Comparison of ENCODE assay signal across 19 cellular contexts in the genomic region with DNA sequence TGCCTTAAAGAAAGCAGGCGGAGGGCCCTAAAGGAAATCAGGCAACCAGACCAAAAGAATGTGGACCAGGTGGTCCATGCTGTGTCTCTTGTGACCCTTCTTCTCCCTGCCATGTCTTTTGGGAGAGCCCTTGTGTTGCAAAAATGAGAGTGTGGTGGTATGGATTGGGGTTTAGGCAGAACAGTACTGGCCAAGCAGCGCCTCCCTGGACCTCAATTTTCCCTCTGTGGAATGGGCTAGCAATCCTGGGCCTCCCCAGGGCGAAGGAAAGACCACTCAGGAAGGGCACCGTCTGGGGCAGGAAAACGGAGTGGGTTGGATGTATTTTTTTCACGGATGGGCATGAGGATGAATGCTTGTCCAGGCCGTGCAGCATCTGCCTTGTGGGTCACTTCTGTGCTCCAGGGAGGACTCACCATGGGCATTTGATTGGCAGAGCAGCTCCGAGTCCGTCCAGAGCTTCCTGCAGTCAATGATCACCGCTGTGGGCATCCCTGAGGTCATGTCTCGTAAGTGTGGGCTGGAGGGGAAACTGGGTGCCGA. TPM values are rescaled to one million over a fixed set of nuclear protein-coding genes. Genes with fewer than 3 reads are reported as not detected.
DNase-seq lines count a peak whose midpoint lies in the region; ATAC-seq and TF ChIP-seq lines count a peak whose summit lies in the region.
"Had no signal": no experiment of that assay in that cellular context is flagged by ENCODE, and none has a peak within 500 bp of the region (broad histone marks: within the 10 kb centered on the region; RNA-seq: fewer than 3 reads in every experiment).

No MANE protein-coding gene starts in this region.

- POLR2A ChIA-PET in activated CD8-positive, alpha-beta T cell treated with anti-CD3 and anti-CD28 coated beads, Interleukin-2, amount 10 ng/mL, durations not matched to agents 7 days and 5 days (lab: Charles Lee): interaction anchor here (1.0 to 1.6 kb wide), 3 partner anchors 10 to 12 kb away, joined by 3 to 4 read pairs (median 4); no protein-coding TSS in a partner anchor
- POLR2A ChIA-PET in activated CD4-positive, alpha-beta memory T cell treated with anti-CD3 and anti-CD28 coated beads for 36 hours (lab: Charles Lee): no interaction called here

- peaks cover 67% of the 10 kb centered on the region for H3K4me1 Mint-ChIP-seq in activated T-cell treated with anti-CD3 and anti-CD28 coated beads, Interleukin-2, amount 50 U/mL, for 24 hours (ENCODE audit: low read depth)
- H3K4me1 Mint-ChIP-seq in activated CD8-positive, alpha-beta T cell treated with anti-CD3 and anti-CD28 coated beads, Interleukin-2, amount 10 ng/mL, durations not matched to agents 7 days and 5 days (ENCODE audit: low read depth): peaks cover 72% of the 10 kb centered on the region
- peaks cover 47% of the 10 kb centered on the region for H3K4me1 Mint-ChIP-seq in activated CD4-positive, alpha-beta memory T cell treated with anti-CD3 and anti-CD28 coated beads for 36 hours (ENCODE audit: low read depth)

- CTCF ChIA-PET in activated CD8-positive, alpha-beta T cell treated with anti-CD3 and anti-CD28 coated beads, Interleukin-2, amount 10 ng/mL, durations not matched to agents 7 days and 5 days (lab: Charles Lee): interaction anchor here (8.5 to 10.2 kb wide), 2 partner anchors 16 to 18 kb away, joined by 87 to 107 read pairs; no protein-coding TSS in a partner anchor
- CTCF ChIA-PET in activated CD4-positive, alpha-beta memory T cell treated with anti-CD3 and anti-CD28 coated beads for 36 hours (lab: Charles Lee): interaction anchor here (0.9 to 8.6 kb wide), 3 partner anchors 17 to 102 kb away, joined by 3 to 91 read pairs (median 4); no protein-coding TSS in a partner anchor

- no peak overlapping the region for H3K4me3 Mint-ChIP-seq in activated T-cell treated with anti-CD3 and anti-CD28 coated beads, Interleukin-2, amount 50 U/mL, for 24 hours
- H3K4me3 Mint-ChIP-seq in activated CD8-positive, alpha-beta T cell treated with anti-CD3 and anti-CD28 coated beads, Interleukin-2, amount 10 ng/mL, durations not matched to agents 7 days and 5 days: no peak overlapping the region
- no peak overlapping the region for H3K4me3 Mint-ChIP-seq in activated CD4-positive, alpha-beta memory T cell treated with anti-CD3 and anti-CD28 coated beads for 36 hours
- H3K4me3 Mint-ChIP-seq: central memory CD8-positive, alpha-beta T cell; stimulated activated effector memory CD8-positive, alpha-beta T cell treated with anti-CD3 and anti-CD28 coated beads, Interleukin-12 subunit alpha, Interleukin-12 subunit beta, amount 100 ng/mL, for 72 hours; type B pancreatic cell had no signal

- TF ChIP-seq CTCF in mucosa of descending colon (IDR thresholded peaks at IDR 0.05): no peak

- no peaks in the 10 kb centered on the region for H3K36me3 ChIP-seq in mucosa of descending colon (ENCODE audit: low read depth)
- H3K36me3 ChIP-seq: gastrocnemius medialis, WERI-Rb-1 had no signal

- no peak for DNase-seq in activated T-cell treated with anti-CD3 and anti-CD28 coated beads, Interleukin-2, amount 50 U/mL, for 24 hours
- DNase-seq in activated T-cell treated with anti-CD3 and anti-CD28 coated beads, Interleukin-2, amount 50 U/mL, for 1 hour: no peak
- no peak for DNase-seq in activated CD8-positive, alpha-beta T cell treated with anti-CD3 and anti-CD28 coated beads, Interleukin-2, amount 10 ng/mL, durations not matched to agents 7 days and 5 days
- DNase-seq in posterior vena cava (ENCODE audit: low spot score): peak; percentile 63
- no peak for DNase-seq in activated CD4-positive, alpha-beta memory T cell treated with anti-CD3 and anti-CD28 coated beads for 36 hours
- DNase-seq in mucosa of descending colon: no peak
- DNase-seq: activated effector memory CD4-positive, alpha-beta T cell treated with Interleukin-2 at 50 U/mL for 16 hours; aorta; C1 segment of cervical spinal cord; gastrocnemius medialis; mesendoderm; NCI-H1092 treated with DMSO at 0.1 percent for 48 hours; SHP77; WERI-Rb-1 had no signal

- peak overlapping the region; percentile 85 for H3K27ac Mint-ChIP-seq in activated T-cell treated with anti-CD3 and anti-CD28 coated beads, Interleukin-2, amount 50 U/mL, for 24 hours
- H3K27ac Mint-ChIP-seq in activated CD8-positive, alpha-beta T cell treated with anti-CD3 and anti-CD28 coated beads, Interleukin-2, amount 10 ng/mL, durations not matched to agents 7 days and 5 days: peak overlapping the region; percentile 66
- H3K27ac Mint-ChIP-seq in activated CD4-positive, alpha-beta memory T cell treated with anti-CD3 and anti-CD28 coated beads for 36 hours: no peak overlapping the region

- intact Hi-C loops in posterior vena cava (cut with DNase I): no loop called here
- intact Hi-C loops in activated CD4-positive, alpha-beta memory T cell treated with anti-CD3 and anti-CD28 coated beads for 36 hours (cut with micrococcal nuclease): no loop called here
- intact Hi-C loops in mucosa of descending colon (cut with DNase I, micrococcal nuclease): no loop called here

- H3K9me3 ChIP-seq in mucosa of descending colon: no peaks in the 10 kb centered on the region
- H3K9me3 ChIP-seq: gastrocnemius medialis had no signal

- no peak for ATAC-seq in activated CD8-positive, alpha-beta T cell treated with anti-CD3 and anti-CD28 coated beads, Interleukin-2, amount 10 ng/mL, durations not matched to agents 7 days and 5 days
- ATAC-seq in mucosa of descending colon: no peak
- ATAC-seq: gastrocnemius medialis; stimulated activated effector memory CD8-positive, alpha-beta T cell treated with anti-CD3 and anti-CD28 coated beads, Interleukin-12 subunit alpha, Interleukin-12 subunit beta, amount 100 ng/mL, for 72 hours had no signal

- no peak overlapping the region for H3K4me3 ChIP-seq in mucosa of descending colon
- H3K4me3 ChIP-seq: gastrocnemius medialis had no signal

- peaks cover 22% of the 10 kb centered on the region for H3K4me1 ChIP-seq in mucosa of descending colon (ENCODE audit: low read depth)

- no peaks in the 10 kb centered on the region for H3K9me3 Mint-ChIP-seq in activated T-cell treated with anti-CD3 and anti-CD28 coated beads, Interleukin-2, amount 50 U/mL, for 24 hours
- no peaks in the 10 kb centered on the region for H3K9me3 Mint-ChIP-seq in activated CD8-positive, alpha-beta T cell treated with anti-CD3 and anti-CD28 coated beads, Interleukin-2, amount 10 ng/mL, durations not matched to agents 7 days and 5 days (ENCODE audit: insufficient read depth)
- H3K9me3 Mint-ChIP-seq in activated CD4-positive, alpha-beta memory T cell treated with anti-CD3 and anti-CD28 coated beads for 36 hours: no peaks in the 10 kb centered on the region
- H3K9me3 Mint-ChIP-seq: central memory CD8-positive, alpha-beta T cell; stimulated activated effector memory CD8-positive, alpha-beta T cell treated with anti-CD3 and anti-CD28 coated beads, Interleukin-12 subunit alpha, Interleukin-12 subunit beta, amount 100 ng/mL, for 72 hours; type B pancreatic cell had no signal

- H3K27me3 Mint-ChIP-seq in activated T-cell treated with anti-CD3 and anti-CD28 coated beads, Interleukin-2, amount 50 U/mL, for 24 hours: no peaks in the 10 kb centered on the region
- H3K27me3 Mint-ChIP-seq in activated CD8-positive, alpha-beta T cell treated with anti-CD3 and anti-CD28 coated beads, Interleukin-2, amount 10 ng/mL, durations not matched to agents 7 days and 5 days (ENCODE audit: low read depth): no peaks in the 10 kb centered on the region
- H3K27me3 Mint-ChIP-seq in activated CD4-positive, alpha-beta memory T cell treated with anti-CD3 and anti-CD28 coated beads for 36 hours: no peaks in the 10 kb centered on the region
- H3K27me3 Mint-ChIP-seq: central memory CD8-positive, alpha-beta T cell had no signal

- peaks cover 57% of the 10 kb centered on the region for H3K36me3 Mint-ChIP-seq in activated T-cell treated with anti-CD3 and anti-CD28 coated beads, Interleukin-2, amount 50 U/mL, for 24 hours (ENCODE audit: low read depth)
- peaks cover 56% of the 10 kb centered on the region for H3K36me3 Mint-ChIP-seq in activated CD8-positive, alpha-beta T cell treated with anti-CD3 and anti-CD28 coated beads, Interleukin-2, amount 10 ng/mL, durations not matched to agents 7 days and 5 days (ENCODE audit: low read depth)
- peaks cover 35% of the 10 kb centered on the region for H3K36me3 Mint-ChIP-seq in activated CD4-positive, alpha-beta memory T cell treated with anti-CD3 and anti-CD28 coated beads for 36 hours
- H3K36me3 Mint-ChIP-seq: type B pancreatic cell had no signal

RNA-seq across cellular contexts. Expression of a gene that starts 7.6 kb away (rescaled TPM):
- total RNA-seq in activated CD8-positive, alpha-beta T cell treated with anti-CD3 and anti-CD28 coated beads, Interleukin-2, amount 10 ng/mL, durations not matched to agents 7 days and 5 days: 100 to 1,000 TPM; 280 to 291 TPM
- total RNA-seq in posterior vena cava (10 to 100 TPM; 37.8 to 53.2 TPM), mucosa of descending colon (100 to 1,000 TPM; 110 to 127 (median 113) TPM)
- total RNA-seq in activated CD4-positive, alpha-beta memory T cell treated with anti-CD3 and anti-CD28 coated beads for 36 hours: 100 to 1,000 TPM; 151 to 167 TPM

RNA-seq across cellular contexts. Expression of a gene that starts 20.1 kb away (rescaled TPM):
- not detected for total RNA-seq in activated CD8-positive, alpha-beta T cell treated with anti-CD3 and anti-CD28 coated beads, Interleukin-2, amount 10 ng/mL, durations not matched to agents 7 days and 5 days
- total RNA-seq in posterior vena cava (under 1 TPM in 1 of 2 donors, not detected in 1; 0.60 TPM), mucosa of descending colon (under 1 TPM in 2 of 3 donors, not detected in 1; 0.22 to 0.35 TPM)
- total RNA-seq in activated CD4-positive, alpha-beta memory T cell treated with anti-CD3 and anti-CD28 coated beads for 36 hours: not detected
- total RNA-seq: gastrocnemius medialis; renal cortical epithelial cell; T-helper 1 cell treated with Interleukin-12 subunit alpha and Interleukin-12 subunit beta and Interleukin-4 antibody, amounts not matched to agents 30 ng/mL and 1 ng/mL, for 36 hours had no signal

RNA-seq across cellular contexts. Expression of a gene that starts 49.9 kb away (rescaled TPM):
- 10 to 100 TPM; 88.2 to 95.2 TPM for total RNA-seq in activated CD8-positive, alpha-beta T cell treated with anti-CD3 and anti-CD28 coated beads, Interleukin-2, amount 10 ng/mL, durations not matched to agents 7 days and 5 days
- total RNA-seq in posterior vena cava: 100 to 1,000 TPM in 1 of 2 donors, 10 to 100 TPM in 1; 99.7 to 106 TPM
- 100 to 1,000 TPM; 159 TPM for total RNA-seq in activated CD4-positive, alpha-beta memory T cell treated with anti-CD3 and anti-CD28 coated beads for 36 hours
- 100 to 1,000 TPM; 130 to 165 (median 159) TPM for total RNA-seq in mucosa of descending colon
